In the genomic region with DNA sequence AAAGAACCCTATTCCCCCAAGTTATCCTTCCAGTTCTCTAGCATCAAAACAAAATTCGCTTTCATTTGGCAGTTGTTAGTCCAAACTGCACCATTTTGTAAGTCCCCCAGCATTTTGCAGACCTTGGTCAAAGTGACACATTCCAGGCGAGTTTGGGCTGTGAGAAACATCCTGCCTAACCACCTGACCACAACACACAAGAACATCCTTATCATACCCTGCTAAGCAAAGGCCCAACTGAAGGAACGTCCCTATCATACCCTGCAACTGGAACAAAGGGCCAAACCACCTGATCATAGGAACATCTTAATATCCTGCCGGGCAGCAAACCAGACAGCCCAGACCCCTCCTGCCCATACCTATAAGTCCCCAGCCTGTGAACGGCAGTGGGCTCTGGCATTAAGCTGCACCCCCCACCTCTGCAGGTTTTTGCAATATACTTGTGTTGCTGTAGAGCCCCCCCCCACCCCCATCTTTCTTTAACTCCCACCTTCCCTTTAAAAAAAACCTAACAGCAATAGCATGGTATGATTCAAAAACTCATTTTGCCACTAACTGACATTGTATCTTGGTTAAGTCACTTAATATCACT, we compare ENCODE assay signal across 8 cellular contexts. TPM values are rescaled to one million over a fixed set of nuclear protein-coding genes. Genes with fewer than 3 reads are reported as not detected.
DNase-seq lines count a peak whose midpoint lies in the region; ATAC-seq lines count a peak whose summit lies in the region.

No MANE protein-coding gene starts in this region.

- peaks cover 19% of the 10 kb centered on the region for H4K20me1 ChIP-seq in BLaER1

- no peaks in the 10 kb centered on the region; the same call in 1 of the 2 replicates for H3K9me3 ChIP-seq in BLaER1
- no peaks in the 10 kb centered on the region for H3K9me3 ChIP-seq in HUES48 (ENCODE audit: control insufficient read depth, insufficient read depth, low read length)

- H3K9me3 Mint-ChIP-seq in activated naive CD8-positive, alpha-beta T cell treated with anti-CD3 and anti-CD28 coated beads, Interleukin-2, amount 10 ng/mL, durations not matched to agents 7 days and 5 days = no peaks in the 10 kb centered on the region

- H3K27me3 Mint-ChIP-seq in activated naive CD8-positive, alpha-beta T cell treated with anti-CD3 and anti-CD28 coated beads, Interleukin-2, amount 10 ng/mL, durations not matched to agents 7 days and 5 days = no peaks in the 10 kb centered on the region

- peak; percentile 33 for DNase-seq in activated naive CD8-positive, alpha-beta T cell treated with anti-CD3 and anti-CD28 coated beads, Interleukin-2, amount 10 ng/mL, durations not matched to agents 7 days and 5 days
- DNase-seq in kidney glomerular epithelial cell (lab: John Stamatoyannopoulos, UW) (peak; percentile 19), amniotic stem cell (lab: John Stamatoyannopoulos, UW) (no peak), DMS53 treated with DMSO at 0.1 percent for 48 hours (lab: John Stamatoyannopoulos, UW; ENCODE audit: unreplicated experiment) (no peak)

- no peak overlapping the region for H3K9ac ChIP-seq in BLaER1
- H3K9ac ChIP-seq in HUES48 (ENCODE audit: low read depth, low read length) = no peak overlapping the region

- H3K4me1 Mint-ChIP-seq in activated naive CD8-positive, alpha-beta T cell treated with anti-CD3 and anti-CD28 coated beads, Interleukin-2, amount 10 ng/mL, durations not matched to agents 7 days and 5 days = peaks cover 26% of the 10 kb centered on the region

- H3K4me1 ChIP-seq in BLaER1 (peaks cover 36% of the 10 kb centered on the region), HUES48 (ENCODE audit: control insufficient read depth, insufficient read depth, low read length) (peaks cover 29% of the 10 kb centered on the region)

- peak overlapping the region; percentile 89 for H3K27ac Mint-ChIP-seq in activated naive CD8-positive, alpha-beta T cell treated with anti-CD3 and anti-CD28 coated beads, Interleukin-2, amount 10 ng/mL, durations not matched to agents 7 days and 5 days

- H3K4me3 Mint-ChIP-seq in activated naive CD8-positive, alpha-beta T cell treated with anti-CD3 and anti-CD28 coated beads, Interleukin-2, amount 10 ng/mL, durations not matched to agents 7 days and 5 days = peak overlapping the region; percentile 94

- H3K36me3 Mint-ChIP-seq in activated naive CD8-positive, alpha-beta T cell treated with anti-CD3 and anti-CD28 coated beads, Interleukin-2, amount 10 ng/mL, durations not matched to agents 7 days and 5 days = peaks cover 19% of the 10 kb centered on the region

- no peak for ATAC-seq in activated naive CD8-positive, alpha-beta T cell treated with anti-CD3 and anti-CD28 coated beads, Interleukin-2, amount 10 ng/mL, durations not matched to agents 7 days and 5 days (ENCODE audit: low read depth)
- no peak for ATAC-seq in GM18873 (IDR thresholded peaks at IDR 0.05; ENCODE audit: low FRiP score, unreplicated experiment)
- no peak for ATAC-seq in activated CD4-positive, CD25-positive, alpha-beta regulatory T cell treated with anti-CD3 and anti-CD28 coated beads, Interleukin-2, amount 50 U/mL, for 24 hours

- peak overlapping the region; percentile 85 for H3K4me2 ChIP-seq in BLaER1

- H3K27me3 ChIP-seq in BLaER1 (no peaks in the 10 kb centered on the region), HUES48 (ENCODE audit: control insufficient read depth, insufficient read depth, low read length) (no peaks in the 10 kb centered on the region)

- H3K36me3 ChIP-seq in BLaER1 (peaks cover 38% of the 10 kb centered on the region), HUES48 (ENCODE audit: control insufficient read depth, insufficient read depth, low read length) (peaks cover 13% of the 10 kb centered on the region)

- no peak overlapping the region for H3K27ac ChIP-seq in BLaER1
- H3K27ac ChIP-seq in HUES48 (ENCODE audit: low read depth, low read length) = peak overlapping the region; percentile 59

- POLR2A ChIA-PET in activated naive CD8-positive, alpha-beta T cell treated with anti-CD3 and anti-CD28 coated beads, Interleukin-2, amount 10 ng/mL, durations not matched to agents 7 days and 5 days (lab: Charles Lee) = interaction anchor here (1.0 to 1.5 kb wide), 2 partner anchors 71 kb away, joined by 4 to 6 read pairs; partner anchors contain the start of gene DHRS7

- H3K4me3 ChIP-seq in BLaER1 (peak overlapping the region; percentile 78), HUES48 (ENCODE audit: low read depth, low read length) (peak overlapping the region; percentile 94)

RNA-seq across cellular contexts. Expression of gene PCNX4, which starts 2.7 kb away (rescaled TPM):
- 10 to 100 TPM; 34.4 to 35.5 TPM for total RNA-seq in activated naive CD8-positive, alpha-beta T cell treated with anti-CD3 and anti-CD28 coated beads, Interleukin-2, amount 10 ng/mL, durations not matched to agents 7 days and 5 days

Comparison
In these comparisons a context has a peak if more than half of its experiments do, and no peak if none do; other contexts are left out.
1. DNase-seq: peak in activated naive CD8-positive, alpha-beta T cell treated with anti-CD3 and anti-CD28 coated beads, Interleukin-2, amount 10 ng/mL, durations not matched to agents 7 days and 5 days (single experiment) and kidney glomerular epithelial cell (single experiment); none in amniotic stem cell (single experiment) and DMS53 treated with DMSO at 0.1 percent for 48 hours (single experiment).